17 cellular contexts compared by ENCODE assay signal in the genomic region with DNA sequence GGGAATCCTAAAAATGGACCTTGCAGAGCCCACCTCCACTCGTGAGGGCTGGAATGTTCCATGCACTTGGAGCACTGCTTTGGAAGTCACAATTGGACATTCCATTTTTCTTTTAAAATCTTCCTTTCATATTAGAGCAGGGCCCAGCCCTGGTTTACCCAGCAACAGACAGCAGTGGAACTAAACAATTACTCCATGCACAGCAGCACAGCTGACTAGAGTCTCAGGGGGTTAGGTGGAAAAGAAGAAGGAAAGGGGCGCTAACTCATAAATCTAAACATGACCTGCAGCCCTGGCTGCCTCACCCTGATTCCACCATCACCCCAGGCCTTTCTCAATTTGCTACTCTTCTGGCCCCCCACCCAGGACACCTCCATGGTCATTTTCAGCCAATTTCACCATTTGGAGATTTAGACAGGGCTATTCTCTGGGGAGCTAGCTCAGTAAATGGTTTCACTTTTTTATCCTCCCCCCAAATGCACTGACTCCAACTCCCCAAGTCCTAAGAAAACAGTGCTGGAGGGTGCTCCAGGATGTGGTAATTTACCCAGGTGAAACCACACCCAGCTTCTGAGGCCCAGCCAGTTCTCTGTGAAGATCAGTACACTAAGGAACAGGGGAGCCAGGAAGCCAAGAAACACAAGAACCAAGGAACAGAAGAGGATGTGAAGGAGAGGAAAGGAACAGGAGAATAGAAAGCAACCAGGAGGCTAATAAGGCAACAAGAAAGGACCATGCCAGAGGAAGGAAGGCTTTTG. TPM values are rescaled to one million over a fixed set of nuclear protein-coding genes. Genes with fewer than 3 reads are reported as not detected.
DNase-seq lines count a peak whose midpoint lies in the region; ATAC-seq and TF ChIP-seq lines count a peak whose summit lies in the region.
"Had no signal": no experiment of that assay in that cellular context is flagged by ENCODE, and none has a peak within 500 bp of the region (broad histone marks: within the 10 kb centered on the region; RNA-seq: fewer than 3 reads in every experiment).

No MANE protein-coding gene starts in this region.

- DNase-seq in Calu3 (peak; percentile 58), posterior vena cava (ENCODE audit: low spot score) (no peak), spleen (no peak)
- peak; percentile 5 for DNase-seq in activated T-helper 1 cell treated with anti-CD3 and anti-CD28 coated beads, Interleukin-12 subunit alpha, Interleukin-12 subunit beta, Interleukin-2, Interleukin-4 antibody, amounts not matched to agents 30 ng/mL and 10 ng/mL and 1 ng/mL, durations not matched to agents 14 hours and 24 hours and 36 hours (ENCODE audit: low spot score)
- DNase-seq in stimulated activated CD4-positive, alpha-beta T cell treated with anti-CD3 and anti-CD28 coated beads, Interleukin-4, amount 100 ng/mL, for 1 hour, result no peak
- DNase-seq: caudate nucleus, heart left ventricle, left cardiac atrium, NCI-H226, right lobe of liver had no signal

- H3K4me1 Mint-ChIP-seq in Calu3 (ENCODE audit: low read depth, unreplicated experiment), result peaks cover 35% of the 10 kb centered on the region
- peaks cover 26% of the 10 kb centered on the region for H3K4me1 Mint-ChIP-seq in activated T-helper 1 cell treated with anti-CD3 and anti-CD28 coated beads, Interleukin-12 subunit alpha, Interleukin-12 subunit beta, Interleukin-2, Interleukin-4 antibody, amounts not matched to agents 30 ng/mL and 10 ng/mL and 1 ng/mL, durations not matched to agents 14 hours and 24 hours and 36 hours (ENCODE audit: low read depth)

- intact Hi-C loops in Calu3 (cut with micrococcal nuclease; ENCODE audit: unreplicated experiment), result loop anchor here (5.0 kb wide), 1 partner anchor 99 kb away; a partner anchor contains a TSS
- intact Hi-C loops in activated T-helper 1 cell treated with anti-CD3 and anti-CD28 coated beads, Interleukin-12 subunit alpha, Interleukin-12 subunit beta, Interleukin-2, Interleukin-4 antibody, amounts not matched to agents 30 ng/mL and 10 ng/mL and 1 ng/mL, durations not matched to agents 14 hours and 24 hours and 36 hours (cut with micrococcal nuclease), result no loop called here
- intact Hi-C loops in posterior vena cava (cut with DNase I), result no loop called here
- intact Hi-C loops in spleen (cut with DNase I; ENCODE audit: low total_unique reads), result no loop called here

- no peaks in the 10 kb centered on the region for H3K36me3 ChIP-seq in mucosa of rectum (ENCODE audit: control insufficient read depth in 2 of 2, insufficient read depth in 2 of 2, low read length in 2 of 2)
- no peaks in the 10 kb centered on the region for H3K36me3 ChIP-seq in spleen
- H3K36me3 ChIP-seq: heart left ventricle, right lobe of liver had no signal

- peak overlapping the region; percentile 58 for H3K27ac Mint-ChIP-seq in Calu3 (ENCODE audit: unreplicated experiment)
- H3K27ac Mint-ChIP-seq in activated T-helper 1 cell treated with anti-CD3 and anti-CD28 coated beads, Interleukin-12 subunit alpha, Interleukin-12 subunit beta, Interleukin-2, Interleukin-4 antibody, amounts not matched to agents 30 ng/mL and 10 ng/mL and 1 ng/mL, durations not matched to agents 14 hours and 24 hours and 36 hours, result no peak overlapping the region

- no peak for TF ChIP-seq POLR2A in spleen (IDR thresholded peaks at IDR 0.05)

- peaks cover 8% of the 10 kb centered on the region for H3K36me3 Mint-ChIP-seq in Calu3 (ENCODE audit: insufficient read depth, unreplicated experiment)
- H3K36me3 Mint-ChIP-seq in activated T-helper 1 cell treated with anti-CD3 and anti-CD28 coated beads, Interleukin-12 subunit alpha, Interleukin-12 subunit beta, Interleukin-2, Interleukin-4 antibody, amounts not matched to agents 30 ng/mL and 10 ng/mL and 1 ng/mL, durations not matched to agents 14 hours and 24 hours and 36 hours (ENCODE audit: low read depth), result peaks cover 2% of the 10 kb centered on the region
- H3K36me3 Mint-ChIP-seq: CD14-positive monocyte had no signal

- TF ChIP-seq CTCF in Calu3 (IDR thresholded peaks at IDR 0.05; ENCODE audit: unreplicated experiment) (no peak), spleen (IDR thresholded peaks at IDR 0.05 in 8 of 11, conservative IDR thresholded peaks at IDR 0.05 in 3 of 11) (no peak)

- H3K4me3 Mint-ChIP-seq in Calu3 (ENCODE audit: low read depth, unreplicated experiment), result peak overlapping the region; percentile 4
- peak overlapping the region; percentile 1 for H3K4me3 Mint-ChIP-seq in activated T-helper 1 cell treated with anti-CD3 and anti-CD28 coated beads, Interleukin-12 subunit alpha, Interleukin-12 subunit beta, Interleukin-2, Interleukin-4 antibody, amounts not matched to agents 30 ng/mL and 10 ng/mL and 1 ng/mL, durations not matched to agents 14 hours and 24 hours and 36 hours
- H3K4me3 Mint-ChIP-seq: CD14-positive monocyte, neural crest cell had no signal

- H3K9ac ChIP-seq in mucosa of rectum (ENCODE audit: low read depth in 1 of 2, low read length in 2 of 2), result peak overlapping the region in 1 of 2 donors; percentile 31

- H3K4me3 ChIP-seq in mucosa of rectum (ENCODE audit: low read length in 2 of 2) (peak overlapping the region in 1 of 2 donors; percentile 22), spleen (no peak overlapping the region)
- H3K4me3 ChIP-seq: heart left ventricle, right lobe of liver had no signal

- BruUV-seq in Calu3 (replicated peaks; lab: Mats Ljungman, UMichigan), result no TSS peak

- ATAC-seq in GM21723 (IDR thresholded peaks at IDR 0.05; ENCODE audit: unreplicated experiment), result peak; percentile 56
- no peak for ATAC-seq in GM21423 (IDR thresholded peaks at IDR 0.05; ENCODE audit: unreplicated experiment)
- ATAC-seq: heart left ventricle, left cardiac atrium had no signal

- whole genome bisulfite sequencing in spleen, 5 donors, result 75 to 88% (median 77%) methylated on average over 2 of the region's 2 CpGs

- H3K27ac ChIP-seq in mucosa of rectum (ENCODE audit: low read depth in 2 of 2, low read length in 2 of 2) (peak overlapping the region; percentile 71 to 81), spleen (no peak overlapping the region)
- H3K27ac ChIP-seq: heart left ventricle, right lobe of liver had no signal

- H3K4me1 ChIP-seq in mucosa of rectum (ENCODE audit: control insufficient read depth in 2 of 2, insufficient read depth in 2 of 2, low read length in 2 of 2) (peaks cover 20 to 26% of the 10 kb centered on the region in 2 donors), spleen (peaks cover 0 to 9% (median 0%) of the 10 kb centered on the region in 6 donors)
- H3K4me1 ChIP-seq: heart left ventricle had no signal

- peaks cover 6% of the 10 kb centered on the region for H3K9me3 Mint-ChIP-seq in Calu3 (ENCODE audit: low read depth, unreplicated experiment)
- no peaks in the 10 kb centered on the region for H3K9me3 Mint-ChIP-seq in activated T-helper 1 cell treated with anti-CD3 and anti-CD28 coated beads, Interleukin-12 subunit alpha, Interleukin-12 subunit beta, Interleukin-2, Interleukin-4 antibody, amounts not matched to agents 30 ng/mL and 10 ng/mL and 1 ng/mL, durations not matched to agents 14 hours and 24 hours and 36 hours

- H3K9me3 ChIP-seq in mucosa of rectum (ENCODE audit: control insufficient read depth in 2 of 2, low read length in 2 of 2) (no peaks in the 10 kb centered on the region), spleen (no peaks in the 10 kb centered on the region)
- H3K9me3 ChIP-seq: heart left ventricle, right lobe of liver had no signal

- H3K27me3 ChIP-seq in mucosa of rectum (ENCODE audit: control insufficient read depth in 2 of 2, insufficient read depth in 2 of 2, low read length in 2 of 2) (no peaks in the 10 kb centered on the region), spleen (replicated peaks in 1 of 7) (no peaks in the 10 kb centered on the region)
- H3K27me3 ChIP-seq: heart left ventricle, right lobe of liver had no signal

- CTCF ChIA-PET in Calu3 (lab: Charles Lee), result interaction anchor here (1.0 to 1.6 kb wide), 3 partner anchors 11 to 148 kb away, joined by 4 to 5 read pairs (median 5); no protein-coding TSS in a partner anchor

- H3K27me3 Mint-ChIP-seq in Calu3 (ENCODE audit: unreplicated experiment), result no peaks in the 10 kb centered on the region
- no peaks in the 10 kb centered on the region for H3K27me3 Mint-ChIP-seq in activated T-helper 1 cell treated with anti-CD3 and anti-CD28 coated beads, Interleukin-12 subunit alpha, Interleukin-12 subunit beta, Interleukin-2, Interleukin-4 antibody, amounts not matched to agents 30 ng/mL and 10 ng/mL and 1 ng/mL, durations not matched to agents 14 hours and 24 hours and 36 hours (ENCODE audit: insufficient read depth)

RNA-seq across cellular contexts. Expression of a gene that starts 1.6 kb away (rescaled TPM):
- total RNA-seq in Calu3 (2022) (2.8 and 3.3 TPM in 2 replicates), posterior vena cava (not detected), spleen (under 1 TPM in 4 of 7 donors, not detected in 3; 0.16 to 0.79 (median 0.39) TPM)
- not detected in 2 replicates for total RNA-seq in activated T-helper 1 cell treated with anti-CD3 and anti-CD28 coated beads, Interleukin-12 subunit alpha, Interleukin-12 subunit beta, Interleukin-2, Interleukin-4 antibody, amounts not matched to agents 30 ng/mL and 10 ng/mL and 1 ng/mL, durations not matched to agents 14 hours and 24 hours and 36 hours
- under 1 TPM in 2 of 3 donors, not detected in 1; 0.03 to 0.19 TPM for polyA plus RNA-seq in spleen
- total RNA-seq: epithelial cell of proximal tubule, G401, left cardiac atrium, neural crest cell had no signal
- polyA plus RNA-seq: CD14-positive monocyte, heart left ventricle had no signal

RNA-seq across cellular contexts. Expression of a gene that starts 40.1 kb away (rescaled TPM):
- total RNA-seq in Calu3 (2022) (not detected in 2 replicates), posterior vena cava (not detected), spleen (not detected)
- not detected in 2 replicates for total RNA-seq in activated T-helper 1 cell treated with anti-CD3 and anti-CD28 coated beads, Interleukin-12 subunit alpha, Interleukin-12 subunit beta, Interleukin-2, Interleukin-4 antibody, amounts not matched to agents 30 ng/mL and 10 ng/mL and 1 ng/mL, durations not matched to agents 14 hours and 24 hours and 36 hours
- polyA plus RNA-seq in spleen, result under 1 TPM; 0.03 to 0.08 (median 0.04) TPM
- total RNA-seq: epithelial cell of proximal tubule, G401, heart left ventricle, left cardiac atrium, neural crest cell, right lobe of liver had no signal
- polyA plus RNA-seq: CD14-positive monocyte, heart left ventricle had no signal

RNA-seq across cellular contexts. Expression of a gene that starts 58.6 kb away (rescaled TPM):
- total RNA-seq in Calu3 (2022) (not detected in 2 replicates), posterior vena cava (1 to 10 TPM; 1.9 to 4.8 TPM), spleen (1 to 10 TPM; 1.2 to 8.9 (median 5.1) TPM)
- 2.8 and 2.9 TPM in 2 replicates for total RNA-seq in activated T-helper 1 cell treated with anti-CD3 and anti-CD28 coated beads, Interleukin-12 subunit alpha, Interleukin-12 subunit beta, Interleukin-2, Interleukin-4 antibody, amounts not matched to agents 30 ng/mL and 10 ng/mL and 1 ng/mL, durations not matched to agents 14 hours and 24 hours and 36 hours
- polyA plus RNA-seq in spleen, result 1 to 10 TPM; 1.9 to 4.6 (median 2.7) TPM
- total RNA-seq: G401 had no signal

RNA-seq across cellular contexts. Expression of a gene that starts 58.6 kb away (rescaled TPM):
- 0.27 TPM in 1 of 2 replicates, not detected in the other for total RNA-seq in Calu3 (2022)
- 0.10 and 0.12 TPM in 2 replicates for total RNA-seq in activated T-helper 1 cell treated with anti-CD3 and anti-CD28 coated beads, Interleukin-12 subunit alpha, Interleukin-12 subunit beta, Interleukin-2, Interleukin-4 antibody, amounts not matched to agents 30 ng/mL and 10 ng/mL and 1 ng/mL, durations not matched to agents 14 hours and 24 hours and 36 hours
- not detected for total RNA-seq in posterior vena cava
- total RNA-seq in spleen, result under 1 TPM in 2 of 7 donors, not detected in 5; 0.19 to 0.27 TPM
- under 1 TPM in 1 of 3 donors, not detected in 2; 0.06 TPM for polyA plus RNA-seq in spleen
- total RNA-seq: epithelial cell of proximal tubule, G401, heart left ventricle, right lobe of liver had no signal
- polyA plus RNA-seq: CD14-positive monocyte, heart left ventricle had no signal

Comparison
In these comparisons a context has a peak if more than half of its experiments do, and no peak if none do; other contexts are left out.
1. DNase-seq: peak in Calu3 (single experiment) and activated T-helper 1 cell treated with anti-CD3 and anti-CD28 coated beads, Interleukin-12 subunit alpha, Interleukin-12 subunit beta, Interleukin-2, Interleukin-4 antibody, amounts not matched to agents 30 ng/mL and 10 ng/mL and 1 ng/mL, durations not matched to agents 14 hours and 24 hours and 36 hours (single experiment); none in posterior vena cava (single experiment), spleen (single experiment) and stimulated activated CD4-positive, alpha-beta T cell treated with anti-CD3 and anti-CD28 coated beads, Interleukin-4, amount 100 ng/mL, for 1 hour (single experiment).
2. H3K27ac ChIP-seq: peak in mucosa of rectum (2 of 2); none in spleen (0 of 8).